In genomic region chr17:2067559-2067958, GRCh38 we compare ENCODE assay signal across 11 cellular contexts. TPM values are rescaled to one million over a fixed set of nuclear protein-coding genes. Genes with fewer than 3 reads are reported as not detected.
A peak's percentile ranks its signal among the peaks of the same experiment; 100 is the strongest.
DNase-seq lines count a peak whose midpoint lies in the region; ATAC-seq and TF ChIP-seq lines count a peak whose summit lies in the region.
"Had no signal": no experiment of that assay in that cellular context is flagged by ENCODE, and none has a peak within 500 bp of the region (broad histone marks: within the 10 kb centered on the region; RNA-seq: fewer than 3 reads in every experiment).

No MANE protein-coding gene starts in this region.

- H3K79me2 ChIP-seq in SK-N-SH (ENCODE audit: insufficient read depth) = no peaks in the 10 kb centered on the region

- no peak for TF ChIP-seq EP300 in SK-N-SH (IDR thresholded peaks at IDR 0.05; ENCODE audit: borderline replicate concordance in 1 of 2, low read depth in 1 of 2, low read length in 1 of 2)

- H3K4me3 ChIP-seq in SK-N-SH (ENCODE audit: low read depth in 2 of 2, low read length in 1 of 2) (no peak overlapping the region), brain microvascular endothelial cell (ENCODE audit: low read depth, low read length) (no peak overlapping the region), lower lobe of right lung (no peak overlapping the region), thymus (ENCODE audit: low read length) (no peak overlapping the region)
- H3K4me3 ChIP-seq: A549 had no signal

- TF ChIP-seq CTCF in SK-N-SH (IDR thresholded peaks at IDR 0.05) (no peak), brain microvascular endothelial cell (IDR thresholded peaks at IDR 0.05; ENCODE audit: low read depth, low read length, missing control alignments) (no peak), lower lobe of right lung (IDR thresholded peaks at IDR 0.05) (no peak)

- H3K27me3 ChIP-seq in SK-N-SH (ENCODE audit: insufficient read depth) (no peaks in the 10 kb centered on the region), brain microvascular endothelial cell (replicated peaks) (no peaks in the 10 kb centered on the region), lower lobe of right lung (ENCODE audit: low read depth) (no peaks in the 10 kb centered on the region), thymus (ENCODE audit: control insufficient read depth, insufficient read depth) (no peaks in the 10 kb centered on the region)

- H3K4me2 ChIP-seq in SK-N-SH = peak overlapping the region; percentile 37; the same call in 1 of the 2 replicates
- H3K4me2 ChIP-seq: A549 had no signal

- POLR2A ChIA-PET in SK-N-SH (lab: Yijun Ruan, JAX) = interaction anchor here (1.2 kb wide), 1 partner anchor 17 kb away, joined by 3 read pairs; no protein-coding TSS in a partner anchor

- no peak for TF ChIP-seq RAD21 in SK-N-SH (IDR thresholded peaks at IDR 0.05; ENCODE audit: low read length)

- H3K9me3 ChIP-seq in SK-N-SH (no peaks in the 10 kb centered on the region), lower lobe of right lung (no peaks in the 10 kb centered on the region), thymus (ENCODE audit: control insufficient read depth) (no peaks in the 10 kb centered on the region)
- H3K9me3 ChIP-seq: A549 had no signal

- peak overlapping the region; percentile 69 to 81 for H3K27ac ChIP-seq in SK-N-SH (ENCODE audit: low read depth in 2 of 2, low read length in 1 of 2)
- peak overlapping the region; percentile 89 for H3K27ac ChIP-seq in brain microvascular endothelial cell
- peak overlapping the region; percentile 87 for H3K27ac ChIP-seq in lower lobe of right lung
- peak overlapping the region; percentile 56 for H3K27ac ChIP-seq in thymus (ENCODE audit: low read depth)
- H3K27ac ChIP-seq: A549 had no signal

- no peaks in the 10 kb centered on the region for H3K9me2 ChIP-seq in SK-N-SH

- H3K9ac ChIP-seq in SK-N-SH = no peak overlapping the region

- peaks cover 36 to 44% of the 10 kb centered on the region in 2 experiments; a peak in 3 of 4 replicates for H3K4me1 ChIP-seq in SK-N-SH (ENCODE audit: control insufficient read depth in 1 of 2, insufficient read depth in 2 of 2, low read depth in 1 of 2, low read length in 1 of 2)
- peaks cover 72% of the 10 kb centered on the region for H3K4me1 ChIP-seq in lower lobe of right lung
- peaks cover 9% of the 10 kb centered on the region for H3K4me1 ChIP-seq in thymus (ENCODE audit: control insufficient read depth, insufficient read depth, low read length)
- H3K4me1 ChIP-seq: A549 had no signal

- H3K36me3 ChIP-seq in SK-N-SH (replicated peaks in 1 of 2; ENCODE audit: control insufficient read depth in 1 of 2, insufficient read depth in 2 of 2, low read length in 1 of 2) (peaks cover 22 to 37% of the 10 kb centered on the region in 2 experiments), brain microvascular endothelial cell (replicated peaks) (peaks cover 42% of the 10 kb centered on the region), lower lobe of right lung (peaks cover 35% of the 10 kb centered on the region), thymus (ENCODE audit: control insufficient read depth, insufficient read depth) (peaks cover 80% of the 10 kb centered on the region)

- no peak for DNase-seq in SK-N-SH
- no peak for DNase-seq in brain microvascular endothelial cell
- DNase-seq in lower lobe of right lung = no peak
- no peak for DNase-seq in midbrain (lab: John Stamatoyannopoulos, UW)
- no peak for DNase-seq in activated CD4-positive, CD25-positive, alpha-beta regulatory T cell treated with anti-CD3 and anti-CD28 coated beads, Interleukin-2, amount 50 U/mL, for 72 hours
- DNase-seq: activated CD4-positive, alpha-beta T cell treated with anti-CD3 and anti-CD28 coated beads, Interleukin-2, amount 50 U/mL, for 1 hour; MM.1S had no signal

- WGBS in SK-N-SH (ENCODE audit: low lambda C conversion rate) = 78% methylated on average over 3 of the region's 4 CpGs
- 28% methylated on average over 4 of the region's 4 CpGs for WGBS in thymus

- intact Hi-C loops in lower lobe of right lung (cut with DNase I) = no loop called here

- ATAC-seq in SK-N-SH treated with all-trans-retinoic acid at 6 μM for 48 hours = no peak
- ATAC-seq in lower lobe of right lung = no peak
- no peak for ATAC-seq in HG03175 (IDR thresholded peaks at IDR 0.05; ENCODE audit: unreplicated experiment)
- ATAC-seq: A549 had no signal

- no peak overlapping the region for H2AFZ ChIP-seq in SK-N-SH (ENCODE audit: low read depth)

- CTCF ChIA-PET in SK-N-SH (lab: Yijun Ruan, JAX) = interaction anchor here (0.8 to 7.4 kb wide), 7 partner anchors 9 to 177 kb away, joined by 3 to 81 read pairs (median 7); partner anchors contain the start of gene HIC1

- peaks cover 14% of the 10 kb centered on the region for H3F3A ChIP-seq in SK-N-SH (replicated peaks; ENCODE audit: insufficient read depth)

- in situ Hi-C loops in brain microvascular endothelial cell (cut with HindIII; ENCODE audit: low pct_ligation_motif_present, low sequenced_read_pairs) = no loop called here

- no peaks in the 10 kb centered on the region for H4K20me1 ChIP-seq in SK-N-SH (ENCODE audit: insufficient read depth)

TF ChIP-seq in SK-N-SH, 30 proteins besides CTCF, POLR2A, EP300 and RAD21:
- no peak for TF ChIP-seq ELF1 (IDR thresholded peaks at IDR 0.05)
- 0 out of 2 replicates have a peak, but pooled peaks have one; percentile 2 for TF ChIP-seq NFIC (IDR thresholded peaks at IDR 0.05; ENCODE audit: borderline replicate concordance)
- peak; percentile 30; the same call in 1 of the 2 replicates for TF ChIP-seq TCF12 (IDR thresholded peaks at IDR 0.05)

TF ChIP-seq in SK-N-SH treated with all-trans-retinoic acid at 6 μM for 48 hours, 23 proteins besides CTCF, POLR2A, EP300 and RAD21:
- TF ChIP-seq TOX (CRISPR knock-in tag; IDR thresholded peaks at IDR 0.05; ENCODE audit: borderline replicate concordance) (no peak), ZNF8 (CRISPR knock-in tag; IDR thresholded peaks at IDR 0.05) (no peak), RARB (CRISPR knock-in tag; IDR thresholded peaks at IDR 0.05) (no peak), PPARA (CRISPR knock-in tag; IDR thresholded peaks at IDR 0.05; ENCODE audit: borderline replicate concordance) (no peak), ZC3H10 (CRISPR knock-in tag; IDR thresholded peaks at IDR 0.05) (no peak), CSRNP3 (CRISPR knock-in tag; IDR thresholded peaks at IDR 0.05) (no peak), GLIS3 (CRISPR knock-in tag; IDR thresholded peaks at IDR 0.05) (no peak), CSDC2 (CRISPR knock-in tag; IDR thresholded peaks at IDR 0.05) (no peak), POU6F1 (CRISPR knock-in tag; IDR thresholded peaks at IDR 0.05; ENCODE audit: borderline replicate concordance, low read depth) (no peak), ESRRG (CRISPR knock-in tag; IDR thresholded peaks at IDR 0.05) (no peak), ZNF70 (CRISPR knock-in tag; IDR thresholded peaks at IDR 0.05) (no peak)
TF ChIP-seq in SK-N-SH treated with all-trans-retinoic acid at 6 μM for 48 hours: peak in this region for 0.

RNA-seq across cellular contexts. Expression of gene HIC1, which starts 12.7 kb away (rescaled TPM):
- 3.8 and 6.4 TPM in 2 replicates for polyA plus RNA-seq in SK-N-SH (2012; rRNA removed)
- 2.1 and 3.1 TPM in 2 replicates for polyA plus RNA-seq in SK-N-SH (2012; cell fraction: cytosol; rRNA removed)
- 13.7 and 15.5 TPM in 2 replicates for polyA plus RNA-seq in SK-N-SH (2012; cell fraction: nucleus; rRNA removed)
- 20.6 TPM for total RNA-seq in lower lobe of right lung
- polyA plus RNA-seq in thymus = 4.2 TPM

RNA-seq across cellular contexts. Expression of gene OVCA2, which starts 25.7 kb away (rescaled TPM):
- polyA plus RNA-seq in SK-N-SH (2012; rRNA removed) (58.1 and 59.2 TPM in 2 replicates), thymus (81.8 TPM)
- polyA plus RNA-seq in SK-N-SH (2012; cell fraction: cytosol; rRNA removed) = 39.2 and 51.0 TPM in 2 replicates
- 34.5 and 38.7 TPM in 2 replicates for polyA plus RNA-seq in SK-N-SH (2012; cell fraction: nucleus; rRNA removed)
- 20.3 TPM for total RNA-seq in lower lobe of right lung

RNA-seq across cellular contexts. Expression of gene DPH1, which starts 37.6 kb away (rescaled TPM):
- polyA plus RNA-seq in SK-N-SH (2012; rRNA removed) (36.2 and 39.5 TPM in 2 replicates), thymus (26.4 TPM)
- 10.0 and 16.0 TPM in 2 replicates for polyA plus RNA-seq in SK-N-SH (2012; cell fraction: cytosol; rRNA removed)
- 149 and 180 TPM in 2 replicates for polyA plus RNA-seq in SK-N-SH (2012; cell fraction: nucleus; rRNA removed)
- 38.0 TPM for total RNA-seq in lower lobe of right lung

RNA-seq across cellular contexts. Expression of gene RTN4RL1, which starts 42.4 kb away (rescaled TPM):
- 0.07 TPM in 1 of 2 replicates, not detected in the other for polyA plus RNA-seq in SK-N-SH (2012; rRNA removed)
- polyA plus RNA-seq in SK-N-SH (2012; cell fraction: cytosol; rRNA removed) = 0.01 and 0.03 TPM in 2 replicates
- polyA plus RNA-seq in SK-N-SH (2012; cell fraction: nucleus; rRNA removed) = 0.02 and 0.04 TPM in 2 replicates
- 5.8 TPM for total RNA-seq in lower lobe of right lung
- 0.68 TPM for polyA plus RNA-seq in thymus
